9 cellular contexts compared by ENCODE assay signal in the genomic region with DNA sequence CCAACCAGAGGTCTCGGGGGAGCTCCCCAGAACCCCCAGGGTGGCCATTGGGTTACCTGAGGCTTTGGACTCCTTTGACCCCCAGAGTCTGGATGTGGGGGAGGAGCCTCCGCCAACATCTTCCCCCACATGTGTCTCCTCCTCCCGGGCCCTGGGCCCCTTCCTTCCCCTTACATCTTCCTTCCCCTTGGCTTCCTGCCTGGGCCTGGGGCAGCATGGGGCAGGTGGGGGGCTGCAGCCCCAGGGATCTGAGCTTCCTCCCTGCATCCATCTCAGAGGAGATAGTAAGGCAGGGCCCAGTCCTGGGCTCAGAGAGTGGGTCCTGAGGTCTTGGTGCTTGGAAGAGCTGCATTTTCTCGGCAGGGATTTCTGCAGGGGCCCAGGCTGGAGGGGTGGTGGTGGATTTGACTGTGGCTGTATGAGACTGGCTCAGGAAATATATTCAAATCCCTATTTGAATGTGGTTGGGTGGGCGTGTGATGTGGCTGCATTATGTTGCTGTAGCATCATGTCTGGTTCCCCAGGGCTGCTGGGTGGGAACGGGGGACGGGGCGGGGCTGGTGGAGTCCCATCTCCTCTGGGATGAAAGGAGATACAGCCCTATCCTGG. TPM values are rescaled to one million over a fixed set of nuclear protein-coding genes. Genes with fewer than 3 reads are reported as not detected.
DNase-seq lines count a peak whose midpoint lies in the region; ATAC-seq and TF ChIP-seq lines count a peak whose summit lies in the region.
"Had no signal": no experiment of that assay in that cellular context is flagged by ENCODE, and none has a peak within 500 bp of the region (broad histone marks: within the 10 kb centered on the region; RNA-seq: fewer than 3 reads in every experiment).

No MANE protein-coding gene starts in this region.

- 19% methylated on average over 2 of the region's 8 CpGs; no CpG with 5 or more reads in 1 of the 2 donors for WGBS in gastroesophageal sphincter (ENCODE audit: low coverage in 1 of 2), 2 donors

- H3K9me3 Mint-ChIP-seq in naive thymus-derived CD8-positive, alpha-beta T cell: peaks cover 0 to 10% (median 0%) of the 10 kb centered on the region in 9 donors

- H3K9me3 ChIP-seq in vagina: no peaks in the 10 kb centered on the region
- H3K9me3 ChIP-seq in gastroesophageal sphincter: no peaks in the 10 kb centered on the region

- H3K27ac ChIP-seq in vagina (no peak overlapping the region), gastroesophageal sphincter (peak overlapping the region in 1 of 4 donors; percentile 53)

- H3K4me3 ChIP-seq in vagina (peak overlapping the region; percentile 25 to 43), gastroesophageal sphincter (peak overlapping the region in 1 of 2 donors; percentile 47)

- peak overlapping the region; percentile 87 to 97 (median 92) for H3K27ac Mint-ChIP-seq in naive thymus-derived CD8-positive, alpha-beta T cell

- H3K4me1 Mint-ChIP-seq in naive thymus-derived CD8-positive, alpha-beta T cell: peaks cover 40 to 63% (median 57%) of the 10 kb centered on the region in 4 donors

- H3K36me3 ChIP-seq in vagina (no peaks in the 10 kb centered on the region), gastroesophageal sphincter (no peaks in the 10 kb centered on the region)

- no peaks in the 10 kb centered on the region for H3K27me3 Mint-ChIP-seq in naive thymus-derived CD8-positive, alpha-beta T cell

- TF ChIP-seq EP300 in gastroesophageal sphincter (IDR thresholded peaks at IDR 0.05): no peak

- H3K36me3 Mint-ChIP-seq in naive thymus-derived CD8-positive, alpha-beta T cell: peaks cover 11 to 37% (median 16%) of the 10 kb centered on the region in 3 donors

- DNase-seq in NAMALWA (ENCODE audit: low spot score): peak; percentile 81
- DNase-seq in activated effector memory CD4-positive, alpha-beta T cell treated with anti-CD3 and anti-CD28 coated beads, Interleukin-2, amount 50 U/mL, for 16 hours: peak; percentile 81
- peak; percentile 20 to 72 (median 42) for DNase-seq in naive thymus-derived CD8-positive, alpha-beta T cell
- no peak for DNase-seq in vagina (ENCODE audit: extremely low spot score in 2 of 2)
- DNase-seq in NCI-H1092 treated with DMSO at 0.1 percent for 48 hours (lab: John Stamatoyannopoulos, UW): no peak

- H3K4me1 ChIP-seq in vagina (no peaks in the 10 kb centered on the region), gastroesophageal sphincter (no peaks in the 10 kb centered on the region)

- intact Hi-C loops in vagina (cut with DNase I): no loop called here

- H3K27me3 ChIP-seq in vagina (no peaks in the 10 kb centered on the region), gastroesophageal sphincter (peaks cover 41% of the 10 kb centered on the region)

- POLR2A ChIA-PET in naive thymus-derived CD8-positive, alpha-beta T cell (lab: Charles Lee): interaction anchor here (0.5 to 6.6 kb wide), 11 partner anchors 13 to 300 kb away, joined by 3 to 109 read pairs (median 5); a partner anchor contains a TSS

- ATAC-seq in naive thymus-derived CD8-positive, alpha-beta T cell: peak; percentile 31 to 49
- ATAC-seq in HG03095 (IDR thresholded peaks at IDR 0.05; ENCODE audit: unreplicated experiment) (no peak), gastroesophageal sphincter (no peak)

- TF ChIP-seq POLR2A in GM18526 (IDR thresholded peaks at IDR 0.05; ENCODE audit: extremely low read depth, insufficient read length): peak; percentile 58
- no peak for TF ChIP-seq POLR2A in vagina (IDR thresholded peaks at IDR 0.05)
- TF ChIP-seq POLR2A in gastroesophageal sphincter (IDR thresholded peaks at IDR 0.05): no peak

- peak overlapping the region; percentile 92 to 98 (median 94) for H3K4me3 Mint-ChIP-seq in naive thymus-derived CD8-positive, alpha-beta T cell

- TF ChIP-seq CTCF in vagina (IDR thresholded peaks at IDR 0.05): no peak
- TF ChIP-seq CTCF in gastroesophageal sphincter (IDR thresholded peaks at IDR 0.05): no peak

RNA-seq across cellular contexts. Expression of a gene that starts 0.9 kb away (rescaled TPM):
- 10 to 100 TPM; 79.5 to 85.0 TPM for total RNA-seq in naive thymus-derived CD8-positive, alpha-beta T cell
- polyA plus RNA-seq in naive thymus-derived CD8-positive, alpha-beta T cell: 10 to 100 TPM; 18.7 to 27.9 (median 19.9) TPM
- 5.9 TPM for total RNA-seq in vagina
- 1 to 10 TPM; 2.3 to 7.8 (median 5.7) TPM for total RNA-seq in gastroesophageal sphincter
- total RNA-seq: HT1080 had no signal

RNA-seq across cellular contexts. Expression of a gene that starts 6.2 kb away (rescaled TPM):
- 10 to 100 TPM; 45.8 to 46.5 TPM for total RNA-seq in naive thymus-derived CD8-positive, alpha-beta T cell
- polyA plus RNA-seq in naive thymus-derived CD8-positive, alpha-beta T cell: 10 to 100 TPM; 23.0 to 47.3 (median 35.7) TPM
- total RNA-seq in vagina (21.9 TPM), gastroesophageal sphincter (1 to 10 TPM in 2 of 4 donors, under 1 TPM in 1, not detected in 1; 0.78 to 5.8 (median 1.7) TPM)

RNA-seq across cellular contexts. Expression of a gene that starts 33.9 kb away (rescaled TPM):
- total RNA-seq in naive thymus-derived CD8-positive, alpha-beta T cell: 1 to 10 TPM; 4.5 to 5.3 TPM
- 1 to 10 TPM in 1 of 3 donors, under 1 TPM in 2; 0.64 to 1.0 (median 0.97) TPM for polyA plus RNA-seq in naive thymus-derived CD8-positive, alpha-beta T cell
- total RNA-seq in vagina (129 TPM), gastroesophageal sphincter (100 to 1,000 TPM in 3 of 4 donors, 10 to 100 TPM in 1; 94.1 to 129 (median 104) TPM)

RNA-seq across cellular contexts. Expression of a gene that starts 36.0 kb away (rescaled TPM):
- 10 to 100 TPM; 56.8 to 58.3 TPM for total RNA-seq in naive thymus-derived CD8-positive, alpha-beta T cell
- polyA plus RNA-seq in naive thymus-derived CD8-positive, alpha-beta T cell: 10 to 100 TPM; 51.0 to 77.1 (median 58.0) TPM
- 62.9 TPM for total RNA-seq in vagina
- 10 to 100 TPM; 44.0 to 68.8 (median 60.1) TPM for total RNA-seq in gastroesophageal sphincter

RNA-seq across cellular contexts. Expression of a gene that starts 53.0 kb away (rescaled TPM):
- total RNA-seq in naive thymus-derived CD8-positive, alpha-beta T cell: 1 to 10 TPM in 1 of 2 experiments, under 1 TPM in 1; 0.80 to 2.4 TPM
- polyA plus RNA-seq in naive thymus-derived CD8-positive, alpha-beta T cell: not detected
- total RNA-seq in vagina: 1,239 TPM
- 100 to 1,000 TPM; 246 to 757 (median 594) TPM for total RNA-seq in gastroesophageal sphincter

Comparison
In these comparisons a context has a peak if more than half of its experiments do, and no peak if none do; other contexts are left out.
1. DNase-seq: peak in NAMALWA (single experiment), activated effector memory CD4-positive, alpha-beta T cell treated with anti-CD3 and anti-CD28 coated beads, Interleukin-2, amount 50 U/mL, for 16 hours (single experiment) and naive thymus-derived CD8-positive, alpha-beta T cell (10 of 10); none in vagina (0 of 2) and NCI-H1092 treated with DMSO at 0.1 percent for 48 hours (single experiment).
2. ATAC-seq: peak in naive thymus-derived CD8-positive, alpha-beta T cell (2 of 2); none in HG03095 (single experiment) and gastroesophageal sphincter (single experiment).
3. RNA of a gene that starts 0.9 kb away (total RNA-seq): 79.5 to 85.0 TPM in naive thymus-derived CD8-positive, alpha-beta T cell; 2.3 to 7.8 TPM in gastroesophageal sphincter and 5.9 TPM in vagina (single experiment); every median in the first group is over 4 times any median in the second.
4. RNA of a gene that starts 33.9 kb away (total RNA-seq): 129 TPM in vagina (single experiment) and 94.1 to 129 TPM in gastroesophageal sphincter; 4.5 to 5.3 TPM in naive thymus-derived CD8-positive, alpha-beta T cell; every median in the first group is over 10 times any median in the second.